Comparison of ENCODE assay signal across 8 cellular contexts in the genomic region with DNA sequence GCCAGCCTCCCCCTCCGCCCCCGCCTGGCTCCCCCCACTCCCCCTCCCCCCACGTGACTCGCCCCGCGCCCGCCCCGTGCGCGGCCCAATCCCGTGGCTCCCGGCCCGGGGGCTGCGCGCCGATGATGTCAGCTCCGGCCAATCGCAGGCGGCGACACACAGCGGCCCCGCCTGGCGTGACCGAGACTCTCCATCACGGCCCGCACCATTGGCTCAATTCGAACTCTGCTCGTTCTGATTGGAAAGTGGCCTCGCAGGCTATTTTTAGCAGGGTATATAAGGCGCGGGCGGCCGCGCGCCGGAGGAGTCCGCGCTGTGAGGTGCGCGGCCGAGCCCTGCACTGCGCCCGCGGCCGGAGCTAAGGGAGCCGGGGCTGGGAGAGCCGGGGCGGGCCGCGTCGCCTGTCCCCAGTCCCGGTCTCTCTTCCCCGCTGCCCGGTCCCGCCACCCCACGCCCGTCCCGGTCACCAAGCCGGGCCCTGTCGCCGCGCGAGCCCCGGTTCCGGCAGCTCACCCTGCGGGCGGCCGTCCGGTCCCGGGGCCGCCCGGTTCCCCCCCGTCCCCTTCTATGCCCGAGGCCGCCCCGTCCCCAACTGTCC. TPM values are rescaled to one million over a fixed set of nuclear protein-coding genes. Genes with fewer than 3 reads are reported as not detected.
A peak's percentile ranks its signal among the peaks of the same experiment; 100 is the strongest.
DNase-seq lines count a peak whose midpoint lies in the region; ATAC-seq and TF ChIP-seq lines count a peak whose summit lies in the region.

No MANE protein-coding gene starts in this region.

- H3K4me3 ChIP-seq in choroid plexus epithelial cell (ENCODE audit: low read depth, low read length): peak overlapping the region; percentile 99

- no peak for TF ChIP-seq CTCF in choroid plexus epithelial cell (conservative IDR thresholded peaks at IDR 0.05; ENCODE audit: low read depth, low read length)

- peak; percentile 88 to 99 (median 97) for DNase-seq in C1 segment of cervical spinal cord (lab: John Stamatoyannopoulos, UW)
- peak; percentile 52 to 86 for DNase-seq in NCI-H524 (lab: John Stamatoyannopoulos, UW)
- peak; percentile 99 for DNase-seq in activated CD4-positive, alpha-beta T cell treated with anti-CD3 and anti-CD28 coated beads for 4 hours
- peak; percentile 99 for DNase-seq in choroid plexus epithelial cell (ENCODE audit: low read depth)
- peak; percentile 98 to 99 for DNase-seq in left colon
- peak; percentile 97 to 99 for DNase-seq in stimulated activated CD4-positive, alpha-beta T cell treated with anti-CD3 and anti-CD28 coated beads, Interleukin-1b, Interleukin-23, amount 100 ng/mL, for 4 hours (ENCODE audit: low read depth in 2 of 2)

- ATAC-seq in GM19328 (IDR thresholded peaks at IDR 0.05; ENCODE audit: unreplicated experiment) (peak; percentile 81), HG03460 (IDR thresholded peaks at IDR 0.05; ENCODE audit: unreplicated experiment) (peak; percentile 74), left colon (peak; percentile 67)

- intact Hi-C loops in left colon (cut with DNase I, micrococcal nuclease): loop anchor here in 1 of 2 donors (10.0 kb wide), 1 partner anchor 979 kb away; no protein-coding TSS in a partner anchor

RNA-seq across cellular contexts. Expression of gene KLF6, which starts 0.3 kb away (rescaled TPM):
- 100 to 1,000 TPM; 359 to 434 TPM for total RNA-seq in left colon

Comparison
In these comparisons a context has a peak if more than half of its experiments do, and no peak if none do; other contexts are left out.
1. Peak in every context shown above with its lines: DNase-seq, ATAC-seq and H3K4me3 ChIP-seq.